16 cellular contexts compared by ENCODE assay signal in the genomic region with DNA sequence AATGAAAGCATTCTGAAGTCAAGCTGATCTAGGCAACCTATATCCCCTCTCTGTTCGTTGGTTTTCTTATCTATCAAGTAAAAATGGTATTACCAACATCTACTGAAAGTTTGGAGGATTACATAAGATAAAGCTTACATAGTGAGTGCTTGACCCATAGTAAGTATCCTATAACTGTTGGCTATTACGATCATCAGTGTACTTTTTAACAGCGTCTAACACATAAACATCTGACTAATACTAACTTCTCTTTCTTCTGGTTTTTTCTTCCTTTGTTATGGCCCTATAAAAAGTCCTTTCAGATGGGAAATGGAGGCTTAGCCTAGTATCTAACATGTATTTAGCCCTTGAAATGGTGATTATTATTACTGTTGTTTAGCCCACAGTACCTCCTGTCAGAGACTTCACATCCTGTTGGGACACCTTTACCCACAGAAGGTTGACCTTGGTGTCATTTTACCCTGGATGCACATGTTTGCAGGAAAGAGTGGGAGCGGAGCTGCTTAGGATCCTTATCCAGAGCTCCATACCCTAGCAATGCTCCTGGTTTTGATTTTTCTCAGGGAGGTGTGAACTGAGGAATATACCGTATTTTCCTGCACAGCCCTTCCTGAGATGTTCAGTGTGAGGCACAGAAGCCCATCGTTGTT. TPM values are rescaled to one million over a fixed set of nuclear protein-coding genes. Genes with fewer than 3 reads are reported as not detected.
DNase-seq lines count a peak whose midpoint lies in the region; ATAC-seq and TF ChIP-seq lines count a peak whose summit lies in the region.
"Had no signal": no experiment of that assay in that cellular context is flagged by ENCODE, and none has a peak within 500 bp of the region (broad histone marks: within the 10 kb centered on the region; RNA-seq: fewer than 3 reads in every experiment).

No MANE protein-coding gene starts in this region.

- no peaks in the 10 kb centered on the region for H3K9me3 Mint-ChIP-seq in memory B cell
- H3K9me3 Mint-ChIP-seq: CD14-positive monocyte; CD8-positive, alpha-beta memory T cell; IgD-negative memory B cell had no signal

- no peak overlapping the region for H3K4me3 ChIP-seq in fibroblast of lung (replicated peaks in 1 of 4; ENCODE audit: control extremely low read depth in 1 of 4, insufficient read depth in 1 of 4, low read depth in 3 of 4, low read length in 4 of 4)
- H3K4me3 ChIP-seq: A549 had no signal

- no peaks in the 10 kb centered on the region for H3K27me3 Mint-ChIP-seq in memory B cell
- H3K27me3 Mint-ChIP-seq: IgD-negative memory B cell had no signal

- H4K20me1 ChIP-seq in fibroblast of lung (ENCODE audit: control insufficient read depth, extremely low read depth, insufficient read depth, low read length): no peaks in the 10 kb centered on the region

- H3K36me3 ChIP-seq in fibroblast of lung (ENCODE audit: control insufficient read depth, insufficient read depth, low read length): no peaks in the 10 kb centered on the region

- no peak for ATAC-seq in memory B cell (ENCODE audit: low read depth)
- no peak for ATAC-seq in GM21576 (IDR thresholded peaks at IDR 0.05; ENCODE audit: unreplicated experiment)
- no peak for ATAC-seq in GM18870 (IDR thresholded peaks at IDR 0.05; ENCODE audit: unreplicated experiment)
- ATAC-seq: A549 had no signal

- H3K4me1 Mint-ChIP-seq in memory B cell: no peaks in the 10 kb centered on the region

- no peak overlapping the region for H3K9ac ChIP-seq in fibroblast of lung (ENCODE audit: insufficient read depth, low read length)

- H3K36me3 Mint-ChIP-seq in memory B cell: peaks cover 18% of the 10 kb centered on the region

- no peak overlapping the region for H3K4me2 ChIP-seq in fibroblast of lung (ENCODE audit: extremely low read depth, insufficient read depth, low read length)
- H3K4me2 ChIP-seq: A549 had no signal

- no peak overlapping the region for H2AFZ ChIP-seq in fibroblast of lung (ENCODE audit: low read length)

- DNase-seq in HCEC 1CT: peak; percentile 44
- DNase-seq in HT1080 (ENCODE audit: low read depth): peak; percentile 39
- peak in 1 of 2 donors; percentile 40 for DNase-seq in fibroblast of lung (ENCODE audit: low read depth in 2 of 2)
- DNase-seq in memory B cell (ENCODE audit: low spot score in 2 of 2): no peak
- DNase-seq in activated CD4-positive, CD25-positive, alpha-beta regulatory T cell treated with anti-CD3 and anti-CD28 coated beads, Interleukin-2, amount 50 U/mL, for 72 hours: no peak
- DNase-seq in NK-92 (lab: John Stamatoyannopoulos, UW; ENCODE audit: unreplicated experiment): no peak
- DNase-seq: Caco-2; CD8-positive, alpha-beta memory T cell; DND-41; GF-D8; KG1 had no signal

- no peak for TF ChIP-seq CTCF in fibroblast of lung (conservative IDR thresholded peaks at IDR 0.05 in 1 of 2, IDR thresholded peaks at IDR 0.05 in 1 of 2; ENCODE audit: low read depth in 1 of 2, low read length in 2 of 2)

- no peaks in the 10 kb centered on the region for H3K27me3 ChIP-seq in fibroblast of lung (ENCODE audit: control insufficient read depth, insufficient read depth, low read length)

- peaks cover 29% of the 10 kb centered on the region for H3K4me1 ChIP-seq in fibroblast of lung (ENCODE audit: control insufficient read depth, extremely low read depth, insufficient read depth, low read length)

- no peak overlapping the region for H3K4me3 Mint-ChIP-seq in memory B cell
- H3K4me3 Mint-ChIP-seq: CD14-positive monocyte; CD8-positive, alpha-beta memory T cell; IgD-negative memory B cell had no signal

- H3K79me2 ChIP-seq in fibroblast of lung (ENCODE audit: control insufficient read depth, insufficient read depth, low read length): peaks cover 62% of the 10 kb centered on the region

- H3K27ac Mint-ChIP-seq in memory B cell: peak overlapping the region; percentile 58
- H3K27ac Mint-ChIP-seq: CD14-positive monocyte, IgD-negative memory B cell had no signal

- no peaks in the 10 kb centered on the region for H3K9me3 ChIP-seq in fibroblast of lung (ENCODE audit: control insufficient read depth, insufficient read depth, low read depth, low read length)
- H3K9me3 ChIP-seq: A549, Caco-2 had no signal

- H3K27ac ChIP-seq in fibroblast of lung (ENCODE audit: insufficient read depth, low read length): peak overlapping the region; percentile 4
- H3K27ac ChIP-seq: A549 had no signal

RNA-seq across cellular contexts. Expression of gene INSYN2B, which starts 6.0 kb away (rescaled TPM):
- total RNA-seq in HT1080 (2014; rRNA removed; shearing (Covaris generic)): 12.0 and 14.0 TPM in 2 replicates
- polyA plus RNA-seq in HT1080 (2015; cell fraction: cytosol; rRNA removed): 10.7 and 20.7 TPM in 2 replicates
- 13.0 and 20.0 TPM in 2 replicates for polyA plus RNA-seq in HT1080 (2015; cell fraction: nucleus; rRNA removed)
- total RNA-seq in fibroblast of lung: 2.8 and 3.6 TPM in 2 replicates
- polyA plus RNA-seq in fibroblast of lung: 6.3 and 18.0 TPM in 2 replicates
- polyA plus RNA-seq in fibroblast of lung (2012): 2.9 and 4.2 TPM in 2 replicates
- 1.8 and 9.7 TPM in 2 replicates for polyA minus RNA-seq in fibroblast of lung (ENCODE audit: low replicate concordance)
- total RNA-seq: Caco-2; CD8-positive, alpha-beta memory T cell had no signal
- polyA plus RNA-seq: CD8-positive, alpha-beta memory T cell; IgD-negative memory B cell had no signal

Comparison
In these comparisons a context has a peak if more than half of its experiments do, and no peak if none do; other contexts are left out.
1. DNase-seq: peak in HCEC 1CT (single experiment) and HT1080 (single experiment); none in memory B cell (0 of 2), activated CD4-positive, CD25-positive, alpha-beta regulatory T cell treated with anti-CD3 and anti-CD28 coated beads, Interleukin-2, amount 50 U/mL, for 72 hours (single experiment) and NK-92 (single experiment).